In the genomic region with DNA sequence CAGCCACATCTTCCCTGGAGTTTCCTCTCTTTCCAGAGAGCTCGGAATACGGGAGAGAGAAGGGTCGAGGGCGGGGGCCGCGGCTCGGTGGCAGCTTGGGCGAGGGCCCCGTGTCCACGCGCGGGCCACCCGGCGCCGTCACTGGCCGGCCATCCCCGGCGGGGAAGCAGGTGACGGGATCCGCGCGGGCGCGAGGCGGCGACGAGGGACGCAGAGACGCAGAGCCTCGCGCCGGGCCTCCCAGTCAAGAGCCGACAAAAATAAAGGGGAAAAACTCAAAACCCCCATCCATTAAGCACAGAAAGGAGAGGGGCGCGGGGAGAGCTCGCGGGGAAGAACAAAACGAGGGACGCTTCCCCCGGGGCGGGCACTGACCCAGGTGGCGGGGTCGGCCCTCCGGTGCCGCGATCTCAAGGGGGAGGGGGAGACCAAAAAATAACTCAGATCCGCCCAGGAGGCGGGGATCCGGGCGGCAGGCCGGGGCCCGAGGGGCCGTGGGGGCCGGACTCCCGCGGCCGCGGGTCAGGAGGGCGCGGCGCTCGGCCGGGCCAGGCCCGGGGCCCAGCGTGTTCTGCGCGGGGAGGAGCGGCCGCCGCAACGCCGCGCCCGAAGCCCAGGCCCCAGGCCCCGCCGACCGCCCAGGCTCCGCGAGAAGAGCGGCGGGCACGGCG, we compare ENCODE assay signal across 8 cellular contexts. TPM values are rescaled to one million over a fixed set of nuclear protein-coding genes. Genes with fewer than 3 reads are reported as not detected.
A peak's percentile ranks its signal among the peaks of the same experiment; 100 is the strongest.
DNase-seq lines count a peak whose midpoint lies in the region; ATAC-seq and TF ChIP-seq lines count a peak whose summit lies in the region.

No MANE protein-coding gene starts in this region.

- WGBS in neuronal stem cell (ENCODE audit: extremely low coverage in 2 of 2, insufficient read length in 2 of 2, insufficient replicate concordance in 1 of 2), 2 donors: no CpG with 5 or more reads among the region's 83 CpGs
- 1 to 2% methylated on average over 32 to 63 of the region's 83 CpGs for WGBS in thyroid gland, 2 donors

- H2BK5ac ChIP-seq in neuronal stem cell (ENCODE audit: low read length): peak overlapping the region; percentile 46

- intact Hi-C loops in activated T-helper 2 cell treated with anti-CD3 and anti-CD28 coated beads, Interferon-gamma antibody, Interleukin-2, Interleukin-4, amounts not matched to agents 10 μg/mL and 5 μg/mL and 100 μg/mL, durations not matched to agents 14 hours and 24 hours and 36 hours (cut with micrococcal nuclease): loop anchor here (1.0 to 5.0 kb wide), 6 partner anchors 39 to 426 kb away; a partner anchor contains a TSS
- intact Hi-C loops in thyroid gland (cut with DNase I): loop anchor here (10.0 kb wide), 1 partner anchor 58 kb away; a partner anchor contains a TSS

- H3K9ac ChIP-seq in OCI-LY3 (ENCODE audit: low read length) (peak overlapping the region; percentile 85), neuronal stem cell (ENCODE audit: low read depth, low read length, poor library complexity) (peak overlapping the region; percentile 91)

- H3K36me3 ChIP-seq in OCI-LY3 (replicated peaks; ENCODE audit: low read depth, low read length) (peaks cover 7% of the 10 kb centered on the region), neuronal stem cell (replicated peaks in 1 of 2; ENCODE audit: control insufficient read depth in 2 of 2, insufficient read depth in 2 of 2, low read length in 2 of 2) (peaks cover 0 to 23% of the 10 kb centered on the region in 2 donors), thyroid gland (peaks cover 4 to 6% of the 10 kb centered on the region in 2 donors)

- H3K4me1 ChIP-seq in OCI-LY3 (ENCODE audit: low read length): peaks cover 18% of the 10 kb centered on the region
- H3K4me1 ChIP-seq in foreskin keratinocyte: peaks cover 5% of the 10 kb centered on the region
- peaks cover 7 to 9% of the 10 kb centered on the region in 2 donors for H3K4me1 ChIP-seq in neuronal stem cell (ENCODE audit: control insufficient read depth in 2 of 2, insufficient read depth in 1 of 2, low read depth in 1 of 2, low read length in 2 of 2)
- peaks cover 8 to 10% of the 10 kb centered on the region in 2 donors for H3K4me1 ChIP-seq in thyroid gland

- no peak overlapping the region for H3K4ac ChIP-seq in neuronal stem cell (ENCODE audit: low read length)

- peak overlapping the region; percentile 93 for H3K27ac ChIP-seq in 22Rv1
- peak overlapping the region; percentile 67 for H3K27ac ChIP-seq in OCI-LY3 (ENCODE audit: low read length)
- peak overlapping the region; percentile 84 for H3K27ac ChIP-seq in foreskin keratinocyte
- peak overlapping the region; percentile 96 for H3K27ac ChIP-seq in neuronal stem cell (replicated peaks; ENCODE audit: low read length)
- peak overlapping the region; percentile 94 to 97 (median 95) for H3K27ac ChIP-seq in thyroid gland

- peaks cover 26% of the 10 kb centered on the region for H3K79me2 ChIP-seq in OCI-LY3 (ENCODE audit: low read length)

- H3K9me3 ChIP-seq in OCI-LY3 (ENCODE audit: insufficient read depth, low read length): no peaks in the 10 kb centered on the region
- no peaks in the 10 kb centered on the region for H3K9me3 ChIP-seq in neuronal stem cell (replicated peaks in 1 of 2; ENCODE audit: control insufficient read depth in 2 of 2, insufficient read depth in 1 of 2, low read depth in 1 of 2, low read length in 2 of 2)
- H3K9me3 ChIP-seq in thyroid gland: no peaks in the 10 kb centered on the region

- H3K23ac ChIP-seq in neuronal stem cell (ENCODE audit: low read depth, low read length, poor library complexity): peak overlapping the region; percentile 98

- peak overlapping the region; percentile 46 for H2AK5ac ChIP-seq in neuronal stem cell (ENCODE audit: low read depth, low read length)

- no peaks in the 10 kb centered on the region for H3K9me3 Mint-ChIP-seq in activated T-helper 2 cell treated with anti-CD3 and anti-CD28 coated beads, Interferon-gamma antibody, Interleukin-2, Interleukin-4, amounts not matched to agents 10 μg/mL and 5 μg/mL and 100 μg/mL, durations not matched to agents 14 hours and 24 hours and 36 hours

- peaks cover 21% of the 10 kb centered on the region for H3K36me3 Mint-ChIP-seq in activated T-helper 2 cell treated with anti-CD3 and anti-CD28 coated beads, Interferon-gamma antibody, Interleukin-2, Interleukin-4, amounts not matched to agents 10 μg/mL and 5 μg/mL and 100 μg/mL, durations not matched to agents 14 hours and 24 hours and 36 hours (ENCODE audit: low read depth)

- no peak overlapping the region for H2BK12ac ChIP-seq in neuronal stem cell (ENCODE audit: low read length)

- H2AFZ ChIP-seq in OCI-LY3 (ENCODE audit: low read depth, low read length) (0 out of 2 replicates have a peak overlapping the region, but pooled peaks have one; percentile 33), neuronal stem cell (ENCODE audit: low read length) (peak overlapping the region; percentile 92)

- DNase-seq in activated T-helper 2 cell treated with anti-CD3 and anti-CD28 coated beads, Interferon-gamma antibody, Interleukin-2, Interleukin-4, amounts not matched to agents 10 μg/mL and 5 μg/mL and 100 μg/mL, durations not matched to agents 14 hours and 24 hours and 36 hours (ENCODE audit: low spot score): peak; percentile 57
- DNase-seq in foreskin keratinocyte (peak; percentile 15 to 24), neuronal stem cell (ENCODE audit: low spot score) (peak; percentile 33), thyroid gland (peak; percentile 72 to 73)

- TF ChIP-seq POLR2A in thyroid gland (IDR thresholded peaks at IDR 0.05): no peak

- H3K4me1 Mint-ChIP-seq in activated T-helper 2 cell treated with anti-CD3 and anti-CD28 coated beads, Interferon-gamma antibody, Interleukin-2, Interleukin-4, amounts not matched to agents 10 μg/mL and 5 μg/mL and 100 μg/mL, durations not matched to agents 14 hours and 24 hours and 36 hours (ENCODE audit: low read depth): peaks cover 27% of the 10 kb centered on the region

- H4K91ac ChIP-seq in neuronal stem cell (ENCODE audit: low read depth, low read length, poor library complexity): no peak overlapping the region

- H3K4me2 ChIP-seq in OCI-LY3 (ENCODE audit: low read length) (peak overlapping the region; percentile 83), neuronal stem cell (ENCODE audit: insufficient read depth, low read length, poor library complexity, severe bottlenecking) (peak overlapping the region; percentile 75)

- no peaks in the 10 kb centered on the region for H3K79me1 ChIP-seq in neuronal stem cell (ENCODE audit: low read depth, low read length)

- H3K27me3 Mint-ChIP-seq in activated T-helper 2 cell treated with anti-CD3 and anti-CD28 coated beads, Interferon-gamma antibody, Interleukin-2, Interleukin-4, amounts not matched to agents 10 μg/mL and 5 μg/mL and 100 μg/mL, durations not matched to agents 14 hours and 24 hours and 36 hours (ENCODE audit: low read depth): peaks cover 8% of the 10 kb centered on the region

- H2BK15ac ChIP-seq in neuronal stem cell (ENCODE audit: low read length): no peak overlapping the region

- peak overlapping the region; percentile 94 for H3K27ac Mint-ChIP-seq in activated T-helper 2 cell treated with anti-CD3 and anti-CD28 coated beads, Interferon-gamma antibody, Interleukin-2, Interleukin-4, amounts not matched to agents 10 μg/mL and 5 μg/mL and 100 μg/mL, durations not matched to agents 14 hours and 24 hours and 36 hours

- ATAC-seq in GM18511 (IDR thresholded peaks at IDR 0.05; ENCODE audit: unreplicated experiment) (peak; percentile 57), HG02970 (IDR thresholded peaks at IDR 0.05; ENCODE audit: low FRiP score, unreplicated experiment) (peak; percentile 56), foreskin keratinocyte (peak; percentile 3)

- H4K8ac ChIP-seq in neuronal stem cell (ENCODE audit: low read depth, low read length): no peak overlapping the region

- peak overlapping the region; percentile 93 for H3K4me3 Mint-ChIP-seq in activated T-helper 2 cell treated with anti-CD3 and anti-CD28 coated beads, Interferon-gamma antibody, Interleukin-2, Interleukin-4, amounts not matched to agents 10 μg/mL and 5 μg/mL and 100 μg/mL, durations not matched to agents 14 hours and 24 hours and 36 hours (ENCODE audit: low read depth)

- H4K20me1 ChIP-seq in OCI-LY3 (ENCODE audit: insufficient read depth, low read length): peaks cover 8% of the 10 kb centered on the region; the same call in 1 of the 2 replicates

- peak overlapping the region; percentile 61 for H2BK120ac ChIP-seq in neuronal stem cell (ENCODE audit: low read depth, low read length)

- peak overlapping the region; percentile 87 for H3K4me3 ChIP-seq in OCI-LY3 (ENCODE audit: low read length)
- peak overlapping the region; percentile 90 to 91 for H3K4me3 ChIP-seq in neuronal stem cell (ENCODE audit: low read length in 2 of 2)
- peak overlapping the region; percentile 51 to 99 (median 83) for H3K4me3 ChIP-seq in thyroid gland (replicated peaks in 1 of 3)

- no peak for TF ChIP-seq CTCF in 22Rv1 (IDR thresholded peaks at IDR 0.05)
- TF ChIP-seq CTCF in OCI-LY3 (IDR thresholded peaks at IDR 0.05; ENCODE audit: low read depth, low read length): no peak
- no peak for TF ChIP-seq CTCF in foreskin keratinocyte (conservative IDR thresholded peaks at IDR 0.05)
- no peak for TF ChIP-seq CTCF in thyroid gland (IDR thresholded peaks at IDR 0.05)

- peak overlapping the region; percentile 56 for H3K14ac ChIP-seq in neuronal stem cell (ENCODE audit: low read length)

- H3K27me3 ChIP-seq in OCI-LY3 (ENCODE audit: low read depth, low read length): no peaks in the 10 kb centered on the region
- H3K27me3 ChIP-seq in foreskin keratinocyte: no peaks in the 10 kb centered on the region
- no peaks in the 10 kb centered on the region for H3K27me3 ChIP-seq in neuronal stem cell (ENCODE audit: control insufficient read depth in 3 of 3, insufficient read depth in 3 of 3, low read depth in 1 of 3, low read length in 3 of 3)
- no peaks in the 10 kb centered on the region for H3K27me3 ChIP-seq in thyroid gland

- peak overlapping the region; percentile 98 for H3K18ac ChIP-seq in neuronal stem cell (ENCODE audit: low read length)

RNA-seq across cellular contexts. Expression of a gene that starts 0.7 kb away (rescaled TPM):
- total RNA-seq in activated T-helper 2 cell treated with anti-CD3 and anti-CD28 coated beads, Interferon-gamma antibody, Interleukin-2, Interleukin-4, amounts not matched to agents 10 μg/mL and 5 μg/mL and 100 μg/mL, durations not matched to agents 14 hours and 24 hours and 36 hours: 12.4 and 12.7 TPM in 2 replicates
- total RNA-seq in foreskin keratinocyte (11.8 and 13.4 TPM in 2 replicates), thyroid gland (10 to 100 TPM; 26.0 to 36.8 (median 33.3) TPM)
- 6.5 and 6.6 TPM in 2 replicates for polyA plus RNA-seq in foreskin keratinocyte
- polyA plus RNA-seq in neuronal stem cell (2013, experiment 1 of 2): 11.2 TPM
- polyA plus RNA-seq in neuronal stem cell (2013, experiment 2 of 2): 11.3 TPM

RNA-seq across cellular contexts. Expression of a gene that starts 59.8 kb away (rescaled TPM):
- total RNA-seq in activated T-helper 2 cell treated with anti-CD3 and anti-CD28 coated beads, Interferon-gamma antibody, Interleukin-2, Interleukin-4, amounts not matched to agents 10 μg/mL and 5 μg/mL and 100 μg/mL, durations not matched to agents 14 hours and 24 hours and 36 hours: 31.4 and 33.6 TPM in 2 replicates
- total RNA-seq in foreskin keratinocyte (102 and 103 TPM in 2 replicates), thyroid gland (100 to 1,000 TPM in 3 of 4 donors, 10 to 100 TPM in 1; 86.8 to 124 (median 108) TPM)
- polyA plus RNA-seq in foreskin keratinocyte: 73.6 and 74.4 TPM in 2 replicates
- 35.1 TPM for polyA plus RNA-seq in neuronal stem cell (2013, experiment 1 of 2)
- 35.8 TPM for polyA plus RNA-seq in neuronal stem cell (2013, experiment 2 of 2)

Comparison
In these comparisons a context has a peak if more than half of its experiments do, and no peak if none do; other contexts are left out.
1. Peak in every context shown above with its lines: DNase-seq, ATAC-seq, H3K4me3 ChIP-seq and H3K27ac ChIP-seq.
2. ATAC-seq: peak in every context shown above with its lines; median percentile 57 in GM18511; 56 in HG02970; 3 in foreskin keratinocyte.
3. DNase-seq: peak in every context shown above with its lines; median percentile 72 in thyroid gland; 57 in activated T-helper 2 cell treated with anti-CD3 and anti-CD28 coated beads, Interferon-gamma antibody, Interleukin-2, Interleukin-4, amounts not matched to agents 10 μg/mL and 5 μg/mL and 100 μg/mL, durations not matched to agents 14 hours and 24 hours and 36 hours; 33 in neuronal stem cell; 20 in foreskin keratinocyte.